In genomic region chr6:78268591-78268990, GRCh38 we compare ENCODE assay signal across 20 cellular contexts.
DNase-seq lines count a peak whose midpoint lies in the region; FAIRE-seq and TF ChIP-seq lines count a peak whose summit lies in the region.
"Had no signal": no experiment of that assay in that cellular context is flagged by ENCODE, and none has a peak within 500 bp of the region (broad histone marks: within the 10 kb centered on the region; RNA-seq: fewer than 3 reads in every experiment).

No MANE protein-coding gene starts in this region.

- intact Hi-C loops in spleen (cut with DNase I; ENCODE audit: low total_unique reads): no loop called here

- no peak for TF ChIP-seq POLR2A in spleen (IDR thresholded peaks at IDR 0.05)

- 64 to 83% (median 68%) methylated on average over 1 of the region's 1 CpG for WGBS in spleen, 5 donors

- no peak overlapping the region for H3K4me3 ChIP-seq in bronchial epithelial cell (ENCODE audit: low read depth, low read length)
- H3K4me3 ChIP-seq in spleen: no peak overlapping the region
- H3K4me3 ChIP-seq: BLaER1, GM23338 had no signal

- H3K36me3 ChIP-seq in bronchial epithelial cell (ENCODE audit: control insufficient read depth, insufficient read depth, low read length) (no peaks in the 10 kb centered on the region), spleen (no peaks in the 10 kb centered on the region)
- H3K36me3 ChIP-seq: BLaER1 had no signal

- no peak overlapping the region for H3K27ac ChIP-seq in spleen
- H3K27ac ChIP-seq: BLaER1, HL-60 had no signal

- TF ChIP-seq CTCF in bronchial epithelial cell (IDR thresholded peaks at IDR 0.05; ENCODE audit: insufficient read depth, low read length, severe bottlenecking) (no peak), spleen (IDR thresholded peaks at IDR 0.05 in 8 of 11, conservative IDR thresholded peaks at IDR 0.05 in 3 of 11) (no peak)

- FAIRE-seq in bronchial epithelial cell (lab: Jason Lieb, UNC): no peak
- FAIRE-seq: GM12892, GM18507, H54, HTR-8/SVneo had no signal

- DNase-seq in HT1080 (ENCODE audit: low read depth) (peak; percentile 3), NCI-H82 treated with DMSO at 0.1 percent for 48 hours (lab: John Stamatoyannopoulos, UW; ENCODE audit: unreplicated experiment) (peak; percentile 92), bronchial epithelial cell (ENCODE audit: low read depth) (peak; percentile 10), myocyte (ENCODE audit: low read depth) (peak; percentile 28), spleen (no peak), globus pallidus (ENCODE audit: low spot score) (no peak)
- no peak for DNase-seq in stimulated activated naive CD4-positive, alpha-beta T cell (lab: John Stamatoyannopoulos, UW)
- DNase-seq: 8988T; CD4-positive, alpha-beta memory T cell; DMS153; DMS79; GDM1; HCEC 1CT had no signal

- H3K4me1 ChIP-seq in spleen: no peaks in the 10 kb centered on the region
- H3K4me1 ChIP-seq: BLaER1 had no signal

- H3K9me3 ChIP-seq in spleen: peaks cover 0 to 3% (median 0%) of the 10 kb centered on the region in 8 donors
- H3K9me3 ChIP-seq: BLaER1 had no signal

- H3K27me3 ChIP-seq in bronchial epithelial cell (ENCODE audit: control insufficient read depth, insufficient read depth, low read length): no peaks in the 10 kb centered on the region
- no peaks in the 10 kb centered on the region for H3K27me3 ChIP-seq in spleen (replicated peaks in 1 of 7)
- H3K27me3 ChIP-seq: BLaER1 had no signal

Comparison
In these comparisons a context has a peak if more than half of its experiments do, and no peak if none do; other contexts are left out.
1. DNase-seq: peak in HT1080 (single experiment), NCI-H82 treated with DMSO at 0.1 percent for 48 hours (single experiment), bronchial epithelial cell (single experiment) and myocyte (single experiment); none in spleen (single experiment), globus pallidus (single experiment) and stimulated activated naive CD4-positive, alpha-beta T cell (0 of 6).